Comparison of ENCODE assay signal across 25 cellular contexts in the genomic region with DNA sequence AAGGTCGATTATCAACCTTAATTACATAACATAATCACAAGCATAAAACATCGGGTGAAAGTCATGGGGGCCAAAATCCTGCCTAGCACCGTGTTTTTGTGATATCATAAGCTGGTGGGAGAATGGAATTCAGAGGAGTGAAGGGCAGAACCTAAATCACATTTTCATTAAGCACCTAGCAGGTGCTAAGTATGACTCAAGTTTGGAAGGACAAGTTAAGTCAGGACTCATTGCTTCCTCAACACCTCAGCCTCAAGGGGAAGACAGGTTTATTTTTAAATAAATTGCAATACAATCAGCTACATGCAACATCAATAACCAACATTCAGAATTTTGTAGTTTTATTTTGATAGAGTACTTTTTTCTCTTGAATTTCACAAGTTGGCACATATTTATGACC.
"Had no signal": no experiment of that assay in that cellular context is flagged by ENCODE, and none has a peak within 500 bp of the region (broad histone marks: within the 10 kb centered on the region; RNA-seq: fewer than 3 reads in every experiment).

No MANE protein-coding gene starts in this region.

- H3K27me3 Mint-ChIP-seq: stimulated activated memory B cell treated with anti-CD40 and anti-IgM and Interleukin-4, amounts not matched to agents 10 μg/mL and 1 μg/mL and 100 μg/mL, for 72 hours had no signal

- H3K4me1 ChIP-seq: left lung, right lobe of liver had no signal

- H3K27me3 ChIP-seq: ovary, right atrium auricular region, right lobe of liver, tibial nerve, uterus had no signal

- DNase-seq: hippocampal formation; kidney; left colon; left lung; lower lobe of right lung; mammary epithelial cell; mesenchymal stem cell; naive B cell; natural killer cell; ovary; right lobe of liver; stimulated activated CD4-positive, alpha-beta T cell treated with anti-CD3 and anti-CD28 coated beads, Interleukin-1b, Interleukin-23, amount 100 ng/mL, for 48 hours; stimulated activated CD4-positive, alpha-beta T cell treated with anti-CD3 and anti-CD28 coated beads, Interleukin-2, amount 100 ng/mL, for 48 hours; stimulated activated CD4-positive, alpha-beta T cell treated with anti-CD3 and anti-CD28 coated beads, Interleukin-4, amount 100 ng/mL, for 4 hours; stimulated activated CD8-positive, alpha-beta memory T cell treated with anti-CD3 and anti-CD28 coated beads, Interleukin-4, amount 100 ng/mL, for 48 hours; stimulated activated naive CD4-positive, alpha-beta T cell treated with Interleukin-2 at 50 U/mL for 16 hours; stimulated activated naive CD8-positive, alpha-beta T cell treated with anti-CD3 and anti-CD28 coated beads, Interleukin-15, amount 100 ng/mL, for 72 hours; substantia nigra; uterus had no signal

- H3K36me3 Mint-ChIP-seq: naive B cell; natural killer cell; stimulated activated memory B cell treated with anti-CD40 and anti-IgM and Interleukin-4, amounts not matched to agents 10 μg/mL and 1 μg/mL and 100 μg/mL, for 72 hours had no signal

- H3K4me3 Mint-ChIP-seq: naive B cell; natural killer cell; stimulated activated memory B cell treated with anti-CD40 and anti-IgM and Interleukin-4, amounts not matched to agents 10 μg/mL and 1 μg/mL and 100 μg/mL, for 72 hours; stimulated activated naive CD8-positive, alpha-beta T cell treated with anti-CD3 and anti-CD28 coated beads, Interleukin-15, amount 100 ng/mL, for 72 hours; type B pancreatic cell had no signal

- H3K36me3 ChIP-seq: left lung, lower lobe of right lung, ovary, right atrium auricular region, right lobe of liver, tibial nerve, uterus had no signal

- H3K9me3 Mint-ChIP-seq: natural killer cell; stimulated activated memory B cell treated with anti-CD40 and anti-IgM and Interleukin-4, amounts not matched to agents 10 μg/mL and 1 μg/mL and 100 μg/mL, for 72 hours; stimulated activated naive CD8-positive, alpha-beta T cell treated with anti-CD3 and anti-CD28 coated beads, Interleukin-15, amount 100 ng/mL, for 72 hours; type B pancreatic cell had no signal

- ATAC-seq: left colon; left lung; lower lobe of right lung; natural killer cell; right lobe of liver; stimulated activated memory B cell treated with anti-CD40 and anti-IgM and Interleukin-4, amounts not matched to agents 10 μg/mL and 1 μg/mL and 100 μg/mL, for 72 hours; stimulated activated naive CD8-positive, alpha-beta T cell treated with anti-CD3 and anti-CD28 coated beads, Interleukin-15, amount 100 ng/mL, for 72 hours had no signal

- H3K27ac Mint-ChIP-seq: natural killer cell; progenitor cell of endocrine pancreas; stimulated activated memory B cell treated with anti-CD40 and anti-IgM and Interleukin-4, amounts not matched to agents 10 μg/mL and 1 μg/mL and 100 μg/mL, for 72 hours; stimulated activated naive CD8-positive, alpha-beta T cell treated with anti-CD3 and anti-CD28 coated beads, Interleukin-15, amount 100 ng/mL, for 72 hours; type B pancreatic cell had no signal

- H3K4me3 ChIP-seq: left lung, lower lobe of right lung, ovary, right atrium auricular region, right lobe of liver, smooth muscle cell, tibial nerve, uterus had no signal

- H3K27ac ChIP-seq: left lung, lower lobe of right lung, ovary, right atrium auricular region, right lobe of liver, tibial nerve, uterus had no signal

- H3K4me1 Mint-ChIP-seq: naive B cell; natural killer cell; stimulated activated memory B cell treated with anti-CD40 and anti-IgM and Interleukin-4, amounts not matched to agents 10 μg/mL and 1 μg/mL and 100 μg/mL, for 72 hours; stimulated activated naive CD8-positive, alpha-beta T cell treated with anti-CD3 and anti-CD28 coated beads, Interleukin-15, amount 100 ng/mL, for 72 hours had no signal

- H3K9me3 ChIP-seq: left lung, lower lobe of right lung, ovary, right atrium auricular region, right lobe of liver, tibial nerve, uterus had no signal
